In the genomic region with DNA sequence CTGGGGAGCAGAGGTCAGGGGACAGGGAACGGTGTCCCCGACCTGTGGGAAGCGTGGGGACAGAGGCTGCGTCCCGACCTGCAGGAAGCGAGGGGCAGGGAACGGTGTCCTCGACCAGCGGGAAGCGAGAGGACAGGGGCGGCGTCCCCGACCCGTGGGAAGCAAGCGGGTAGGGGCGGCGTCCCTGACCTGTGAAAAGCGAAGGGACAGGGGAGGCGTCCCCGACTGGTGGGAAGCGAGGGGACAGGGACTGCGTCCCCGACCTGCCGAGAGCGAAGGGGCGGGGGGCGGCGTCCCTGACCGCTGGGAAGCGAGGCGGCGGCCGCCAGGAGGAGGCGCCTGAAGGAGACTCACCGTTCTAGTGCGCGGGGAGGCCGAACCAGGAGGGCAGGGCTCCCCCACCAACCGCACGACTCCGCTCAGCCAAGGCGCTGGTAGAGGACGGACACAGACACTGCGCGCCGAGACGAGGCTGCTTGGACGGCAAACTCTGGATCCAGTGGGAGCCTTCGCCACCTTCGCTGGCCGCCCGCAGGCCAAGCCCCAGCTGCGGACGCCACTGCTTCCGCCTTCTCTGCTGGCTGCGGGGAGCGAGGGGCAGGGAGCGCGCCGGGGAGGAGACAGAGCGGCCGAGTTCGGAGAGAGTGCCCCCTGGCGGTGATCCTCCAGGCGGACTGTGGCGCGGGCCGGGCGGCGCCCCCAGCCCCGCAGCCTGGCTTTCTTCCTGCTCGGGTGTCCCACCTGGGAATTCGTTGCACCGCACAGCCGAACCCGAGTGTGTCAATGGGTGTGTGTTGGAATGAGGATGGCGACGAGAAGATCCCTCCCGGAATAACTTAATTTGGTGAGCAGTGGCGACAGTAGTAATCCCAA, we compare ENCODE assay signal across 1 cellular context.
A peak's percentile ranks its signal among the peaks of the same experiment; 100 is the strongest.
TF ChIP-seq lines count a peak whose summit lies in the region.

TSS of gene TRAF6 (minus strand) at position 579 of the 873 bp plus-strand sequence. CDS start 8,757 bp downstream, outside the sequence.

TF ChIP-seq in K562, 482 proteins besides CTCF, POLR2A, EP300 and RAD21 (continued from another document and continues in another):
- TF ChIP-seq GTF2F1 (IDR thresholded peaks at IDR 0.05; ENCODE audit: low read depth, low read length), result 0 out of 2 replicates have a peak, but pooled peaks have one; percentile 44
- TF ChIP-seq HNRNPLL (IDR thresholded peaks at IDR 0.05; ENCODE audit: low read depth, low read length, poor library complexity, severe bottlenecking), result peak; percentile 49
- peak; percentile 24; the same call in 1 of the 2 replicates for TF ChIP-seq NR4A1 (CRISPR knock-in tag; IDR thresholded peaks at IDR 0.05)
- TF ChIP-seq NR4A1 (tag; IDR thresholded peaks at IDR 0.05), result no peak
- peak; percentile 83; the same call in 1 of the 2 replicates for TF ChIP-seq E2F1 (CRISPR knock-in tag; IDR thresholded peaks at IDR 0.05)
- TF ChIP-seq, protein P1, sequence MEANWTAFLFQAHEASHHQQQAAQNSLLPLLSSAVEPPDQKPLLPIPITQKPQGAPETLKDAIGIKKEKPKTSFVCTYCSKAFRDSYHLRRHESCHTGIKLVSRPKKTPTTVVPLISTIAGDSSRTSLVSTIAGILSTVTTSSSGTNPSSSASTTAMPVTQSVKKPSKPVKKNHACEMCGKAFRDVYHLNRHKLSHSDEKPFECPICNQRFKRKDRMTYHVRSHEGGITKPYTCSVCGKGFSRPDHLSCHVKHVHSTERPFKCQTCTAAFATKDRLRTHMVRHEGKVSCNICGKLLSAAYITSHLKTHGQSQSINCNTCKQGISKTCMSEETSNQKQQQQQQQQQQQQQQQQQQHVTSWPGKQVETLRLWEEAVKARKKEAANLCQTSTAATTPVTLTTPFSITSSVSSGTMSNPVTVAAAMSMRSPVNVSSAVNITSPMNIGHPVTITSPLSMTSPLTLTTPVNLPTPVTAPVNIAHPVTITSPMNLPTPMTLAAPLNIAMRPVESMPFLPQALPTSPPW (CRISPR knock-in tag; IDR thresholded peaks at IDR 0.05), result peak; percentile 69
- TF ChIP-seq FOSL1 (tag; conservative IDR thresholded peaks at IDR 0.05), result no peak; the same call in none of the 2 replicates
- TF ChIP-seq NONO (IDR thresholded peaks at IDR 0.05; ENCODE audit: low read depth in 2 of 2, low read length in 1 of 2), result peak in 1 of 2 experiments; percentile 71; a peak in 1 of 4 replicates
- TF ChIP-seq RAD51 (IDR thresholded peaks at IDR 0.05; ENCODE audit: borderline replicate concordance, low read depth), result 0 out of 2 replicates have a peak, but pooled peaks have one; percentile 15
- peak; percentile 98 for TF ChIP-seq ZFX (CRISPR knock-in tag; IDR thresholded peaks at IDR 0.05)
- no peak for TF ChIP-seq MAFK (IDR thresholded peaks at IDR 0.05; ENCODE audit: low read length)
- TF ChIP-seq MAZ (CRISPR knock-in tag; conservative IDR thresholded peaks at IDR 0.05 in 1 of 2, IDR thresholded peaks at IDR 0.05 in 1 of 2), result peak; percentile 96 to 97
- TF ChIP-seq E2F6 (IDR thresholded peaks at IDR 0.05; ENCODE audit: borderline replicate concordance in 1 of 2, extremely low read depth in 1 of 2, insufficient read depth in 1 of 2, insufficient read length in 1 of 2, low read depth in 1 of 2, low read length in 1 of 2, poor library complexity in 1 of 2, severe bottlenecking in 1 of 2), result peak; percentile 24 to 28
- no peak for TF ChIP-seq ZNF212 (CRISPR knock-in tag; IDR thresholded peaks at IDR 0.05)
- TF ChIP-seq, protein P2, sequence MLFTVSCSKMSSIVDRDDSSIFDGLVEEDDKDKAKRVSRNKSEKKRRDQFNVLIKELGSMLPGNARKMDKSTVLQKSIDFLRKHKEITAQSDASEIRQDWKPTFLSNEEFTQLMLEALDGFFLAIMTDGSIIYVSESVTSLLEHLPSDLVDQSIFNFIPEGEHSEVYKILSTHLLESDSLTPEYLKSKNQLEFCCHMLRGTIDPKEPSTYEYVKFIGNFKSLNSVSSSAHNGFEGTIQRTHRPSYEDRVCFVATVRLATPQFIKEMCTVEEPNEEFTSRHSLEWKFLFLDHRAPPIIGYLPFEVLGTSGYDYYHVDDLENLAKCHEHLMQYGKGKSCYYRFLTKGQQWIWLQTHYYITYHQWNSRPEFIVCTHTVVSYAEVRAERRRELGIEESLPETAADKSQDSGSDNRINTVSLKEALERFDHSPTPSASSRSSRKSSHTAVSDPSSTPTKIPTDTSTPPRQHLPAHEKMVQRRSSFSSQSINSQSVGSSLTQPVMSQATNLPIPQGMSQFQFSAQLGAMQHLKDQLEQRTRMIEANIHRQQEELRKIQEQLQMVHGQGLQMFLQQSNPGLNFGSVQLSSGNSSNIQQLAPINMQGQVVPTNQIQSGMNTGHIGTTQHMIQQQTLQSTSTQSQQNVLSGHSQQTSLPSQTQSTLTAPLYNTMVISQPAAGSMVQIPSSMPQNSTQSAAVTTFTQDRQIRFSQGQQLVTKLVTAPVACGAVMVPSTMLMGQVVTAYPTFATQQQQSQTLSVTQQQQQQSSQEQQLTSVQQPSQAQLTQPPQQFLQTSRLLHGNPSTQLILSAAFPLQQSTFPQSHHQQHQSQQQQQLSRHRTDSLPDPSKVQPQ (CRISPR knock-in tag; IDR thresholded peaks at IDR 0.05; ENCODE audit: borderline replicate concordance), result no peak
- peak; percentile 53 for TF ChIP-seq SETDB1 (IDR thresholded peaks at IDR 0.05; ENCODE audit: low read length)
- peak; percentile 50; the same call in 1 of the 2 replicates for TF ChIP-seq JUND (IDR thresholded peaks at IDR 0.05; ENCODE audit: borderline replicate concordance, low read depth, low read length)
- TF ChIP-seq JUND (tag; IDR thresholded peaks at IDR 0.05; ENCODE audit: borderline replicate concordance, low read depth, low read length), result no peak; the same call in 2 of the 3 replicates
- TF ChIP-seq SIN3A (IDR thresholded peaks at IDR 0.05; ENCODE audit: borderline replicate concordance in 2 of 2, control insufficient read depth in 1 of 2, low read depth in 2 of 2, low read length in 2 of 2), result peak; percentile 69; a peak in 2 of 4 replicates
- 0 out of 2 replicates have a peak, but pooled peaks have one; percentile 46 for TF ChIP-seq NR2C2 (CRISPR knock-in tag; IDR thresholded peaks at IDR 0.05)
- peak; percentile 79 for TF ChIP-seq NR2C2 (tag; IDR thresholded peaks at IDR 0.05)
- peak; percentile 97 for TF ChIP-seq ELF1 (tag; IDR thresholded peaks at IDR 0.05)
- peak; percentile 91; the same call in 1 of the 2 replicates for TF ChIP-seq ZBTB7A (IDR thresholded peaks at IDR 0.05; ENCODE audit: borderline replicate concordance, control insufficient read depth, low read depth, low read length)
- TF ChIP-seq, protein P3, sequence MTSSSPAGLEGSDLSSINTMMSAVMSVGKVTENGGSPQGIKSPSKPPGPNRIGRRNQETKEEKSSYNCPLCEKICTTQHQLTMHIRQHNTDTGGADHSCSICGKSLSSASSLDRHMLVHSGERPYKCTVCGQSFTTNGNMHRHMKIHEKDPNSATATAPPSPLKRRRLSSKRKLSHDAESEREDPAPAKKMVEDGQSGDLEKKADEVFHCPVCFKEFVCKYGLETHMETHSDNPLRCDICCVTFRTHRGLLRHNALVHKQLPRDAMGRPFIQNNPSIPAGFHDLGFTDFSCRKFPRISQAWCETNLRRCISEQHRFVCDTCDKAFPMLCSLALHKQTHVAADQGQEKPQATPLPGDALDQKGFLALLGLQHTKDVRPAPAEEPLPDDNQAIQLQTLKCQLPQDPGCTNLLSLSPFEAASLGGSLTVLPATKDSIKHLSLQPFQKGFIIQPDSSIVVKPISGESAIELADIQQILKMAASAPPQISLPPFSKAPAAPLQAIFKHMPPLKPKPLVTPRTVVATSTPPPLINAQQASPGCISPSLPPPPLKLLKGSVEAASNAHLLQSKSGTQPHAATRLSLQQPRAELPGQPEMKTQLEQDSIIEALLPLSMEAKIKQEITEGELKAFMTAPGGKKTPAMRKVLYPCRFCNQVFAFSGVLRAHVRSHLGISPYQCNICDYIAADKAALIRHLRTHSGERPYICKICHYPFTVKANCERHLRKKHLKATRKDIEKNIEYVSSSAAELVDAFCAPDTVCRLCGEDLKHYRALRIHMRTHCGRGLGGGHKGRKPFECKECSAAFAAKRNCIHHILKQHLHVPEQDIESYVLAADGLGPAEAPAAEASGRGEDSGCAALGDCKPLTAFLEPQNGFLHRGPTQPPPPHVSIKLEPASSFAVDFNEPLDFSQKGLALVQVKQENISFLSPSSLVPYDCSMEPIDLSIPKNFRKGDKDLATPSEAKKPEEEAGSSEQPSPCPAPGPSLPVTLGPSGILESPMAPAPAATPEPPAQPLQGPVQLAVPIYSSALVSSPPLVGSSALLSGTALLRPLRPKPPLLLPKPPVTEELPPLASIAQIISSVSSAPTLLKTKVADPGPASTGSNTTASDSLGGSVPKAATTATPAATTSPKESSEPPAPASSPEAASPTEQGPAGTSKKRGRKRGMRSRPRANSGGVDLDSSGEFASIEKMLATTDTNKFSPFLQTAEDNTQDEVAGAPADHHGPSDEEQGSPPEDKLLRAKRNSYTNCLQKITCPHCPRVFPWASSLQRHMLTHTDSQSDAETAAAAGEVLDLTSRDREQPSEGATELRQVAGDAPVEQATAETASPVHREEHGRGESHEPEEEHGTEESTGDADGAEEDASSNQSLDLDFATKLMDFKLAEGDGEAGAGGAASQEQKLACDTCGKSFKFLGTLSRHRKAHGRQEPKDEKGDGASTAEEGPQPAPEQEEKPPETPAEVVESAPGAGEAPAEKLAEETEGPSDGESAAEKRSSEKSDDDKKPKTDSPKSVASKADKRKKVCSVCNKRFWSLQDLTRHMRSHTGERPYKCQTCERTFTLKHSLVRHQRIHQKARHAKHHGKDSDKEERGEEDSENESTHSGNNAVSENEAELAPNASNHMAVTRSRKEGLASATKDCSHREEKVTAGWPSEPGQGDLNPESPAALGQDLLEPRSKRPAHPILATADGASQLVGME (CRISPR knock-in tag; IDR thresholded peaks at IDR 0.05), result peak; percentile 76; the same call in 1 of the 2 replicates
- TF ChIP-seq NFIC (IDR thresholded peaks at IDR 0.05), result peak; percentile 54
- TF ChIP-seq THRAP3 (IDR thresholded peaks at IDR 0.05; ENCODE audit: borderline replicate concordance), result no peak
- TF ChIP-seq TEAD1 (CRISPR knock-in tag; IDR thresholded peaks at IDR 0.05), result peak; percentile 26 to 80; a peak in 2 of 4 replicates
- peak; percentile 96 for TF ChIP-seq KDM5B (IDR thresholded peaks at IDR 0.05; ENCODE audit: insufficient replicate concordance, low read depth, low read length)
- TF ChIP-seq PHF20 (IDR thresholded peaks at IDR 0.05; ENCODE audit: partially characterized antibody), result peak; percentile 97
- TF ChIP-seq HNRNPK (IDR thresholded peaks at IDR 0.05; ENCODE audit: low read depth, low read length, poor library complexity, severe bottlenecking), result peak; percentile 36
- peak; percentile 87; the same call in 1 of the 2 replicates for TF ChIP-seq ERF (CRISPR knock-in tag; IDR thresholded peaks at IDR 0.05)
- TF ChIP-seq, protein P4, sequence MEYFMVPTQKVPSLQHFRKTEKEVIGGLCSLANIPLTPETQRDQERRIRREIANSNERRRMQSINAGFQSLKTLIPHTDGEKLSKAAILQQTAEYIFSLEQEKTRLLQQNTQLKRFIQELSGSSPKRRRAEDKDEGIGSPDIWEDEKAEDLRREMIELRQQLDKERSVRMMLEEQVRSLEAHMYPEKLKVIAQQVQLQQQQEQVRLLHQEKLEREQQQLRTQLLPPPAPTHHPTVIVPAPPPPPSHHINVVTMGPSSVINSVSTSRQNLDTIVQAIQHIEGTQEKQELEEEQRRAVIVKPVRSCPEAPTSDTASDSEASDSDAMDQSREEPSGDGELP (CRISPR knock-in tag; IDR thresholded peaks at IDR 0.05; ENCODE audit: borderline replicate concordance), result peak; percentile 96
- peak; percentile 65 for TF ChIP-seq MYC (IDR thresholded peaks at IDR 0.05; ENCODE audit: low read depth, low read length)
- TF ChIP-seq MYC (CRISPR knock-in tag; IDR thresholded peaks at IDR 0.05; ENCODE audit: borderline replicate concordance, low read depth), result peak; percentile 76; the same call in 1 of the 2 replicates
- TF ChIP-seq ZNF143 (CRISPR knock-in tag; IDR thresholded peaks at IDR 0.05), result peak; percentile 51; the same call in 1 of the 2 replicates
- TF ChIP-seq, protein P5, sequence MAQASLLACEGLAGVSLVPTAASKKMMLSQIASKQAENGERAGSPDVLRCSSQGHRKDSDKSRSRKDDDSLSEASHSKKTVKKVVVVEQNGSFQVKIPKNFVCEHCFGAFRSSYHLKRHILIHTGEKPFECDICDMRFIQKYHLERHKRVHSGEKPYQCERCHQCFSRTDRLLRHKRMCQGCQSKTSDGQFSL (CRISPR knock-in tag; IDR thresholded peaks at IDR 0.05), result peak; percentile 86
- TF ChIP-seq, protein P5 (tag; IDR thresholded peaks at IDR 0.05), result no peak; a peak in 1 of 4 replicates
- peak; percentile 90 for TF ChIP-seq NBN (IDR thresholded peaks at IDR 0.05; ENCODE audit: low read depth)
- peak; percentile 97 for TF ChIP-seq POLR2G (IDR thresholded peaks at IDR 0.05; ENCODE audit: low read depth, low read length)
- no peak for TF ChIP-seq KDM2B (CRISPR knock-in tag; IDR thresholded peaks at IDR 0.05)
- TF ChIP-seq NCOR1 (IDR thresholded peaks at IDR 0.05), result peak; percentile 31; the same call in 1 of the 2 replicates
- 0 out of 2 replicates have a peak, but pooled peaks have one; percentile 63 for TF ChIP-seq HLTF (IDR thresholded peaks at IDR 0.05)
- TF ChIP-seq RCOR1 (IDR thresholded peaks at IDR 0.05; ENCODE audit: borderline replicate concordance in 1 of 2, low read depth in 2 of 2, low read length in 2 of 2), result peak in 1 of 2 experiments; percentile 12; a peak in 1 of 4 replicates
- peak in 1 of 2 experiments; percentile 56; a peak in 1 of 4 replicates for TF ChIP-seq TRIM24 (IDR thresholded peaks at IDR 0.05)
- 0 out of 2 replicates have a peak, but pooled peaks have one; percentile 57 for TF ChIP-seq TCF7 (IDR thresholded peaks at IDR 0.05; ENCODE audit: borderline replicate concordance)
